8 cellular contexts compared by ENCODE assay signal in genomic region chr11:3808846-3809623, GRCh38. TPM values are rescaled to one million over a fixed set of nuclear protein-coding genes. Genes with fewer than 3 reads are reported as not detected.
DNase-seq lines count a peak whose midpoint lies in the region; ATAC-seq and TF ChIP-seq lines count a peak whose summit lies in the region.

No MANE protein-coding gene starts in this region.

- DNase-seq in DMS153 treated with DMSO at 0.1 percent for 48 hours (lab: John Stamatoyannopoulos, UW; ENCODE audit: unreplicated experiment) (peak; percentile 27), NOMO-1 treated with dmso at 0.1 percent for 144 hours (lab: John Stamatoyannopoulos, UW; ENCODE audit: unreplicated experiment) (peak; percentile 39), left ventricle myocardium inferior (no peak), renal cortical epithelial cell (ENCODE audit: low read depth) (peak; percentile 83), anterior cingulate cortex (lab: John Stamatoyannopoulos, UW) (no peak)
- peak; percentile 42 for DNase-seq in activated naive CD4-positive, alpha-beta T cell treated with anti-CD3 and anti-CD28 coated beads, Interleukin-2, amount 50 U/mL, for 16 hours

- intact Hi-C loops in left ventricle myocardium inferior (cut with micrococcal nuclease): no loop called here

- peak overlapping the region; percentile 82 for H3K4me3 ChIP-seq in left ventricle myocardium inferior

- peak; percentile 36 for TF ChIP-seq CTCF in left ventricle myocardium inferior (IDR thresholded peaks at IDR 0.05; ENCODE audit: borderline replicate concordance)

- peak overlapping the region; percentile 84 for H3K27ac ChIP-seq in left ventricle myocardium inferior (replicated peaks)

- no peaks in the 10 kb centered on the region for H3K9me3 ChIP-seq in left ventricle myocardium inferior (replicated peaks)

- peak; percentile 80 for ATAC-seq in GM19395 (IDR thresholded peaks at IDR 0.05; ENCODE audit: unreplicated experiment)
- ATAC-seq in HG03469 (IDR thresholded peaks at IDR 0.05; ENCODE audit: unreplicated experiment): peak; percentile 52

- no peaks in the 10 kb centered on the region for H3K36me3 ChIP-seq in left ventricle myocardium inferior

- peaks cover 42% of the 10 kb centered on the region for H3K4me1 ChIP-seq in left ventricle myocardium inferior

- no peaks in the 10 kb centered on the region for H3K27me3 ChIP-seq in left ventricle myocardium inferior (ENCODE audit: low read depth)

RNA-seq across cellular contexts. Expression of gene PGAP2, which starts 0.7 kb away (rescaled TPM):
- total RNA-seq in left ventricle myocardium inferior (27.8 TPM), renal cortical epithelial cell (7.1 and 18.7 TPM in 2 replicates)

RNA-seq across cellular contexts. Expression of gene NUP98, which starts 11.7 kb away (rescaled TPM):
- total RNA-seq in left ventricle myocardium inferior (37.3 TPM), renal cortical epithelial cell (125 and 159 TPM in 2 replicates)

RNA-seq across cellular contexts. Expression of gene RHOG, which starts 31.7 kb away (rescaled TPM):
- 23.1 TPM for total RNA-seq in left ventricle myocardium inferior
- total RNA-seq in renal cortical epithelial cell: 5.6 and 20.5 TPM in 2 replicates

RNA-seq across cellular contexts. Expression of gene STIM1, which starts 46.4 kb away (rescaled TPM):
- 32.0 TPM for total RNA-seq in left ventricle myocardium inferior
- 38.9 and 82.6 TPM in 2 replicates for total RNA-seq in renal cortical epithelial cell

Comparison
In these comparisons a context has a peak if more than half of its experiments do, and no peak if none do; other contexts are left out.
1. DNase-seq: peak in DMS153 treated with DMSO at 0.1 percent for 48 hours (single experiment), NOMO-1 treated with dmso at 0.1 percent for 144 hours (single experiment), activated naive CD4-positive, alpha-beta T cell treated with anti-CD3 and anti-CD28 coated beads, Interleukin-2, amount 50 U/mL, for 16 hours (single experiment) and renal cortical epithelial cell (single experiment); none in left ventricle myocardium inferior (single experiment) and anterior cingulate cortex (0 of 58).